In the genomic region with DNA sequence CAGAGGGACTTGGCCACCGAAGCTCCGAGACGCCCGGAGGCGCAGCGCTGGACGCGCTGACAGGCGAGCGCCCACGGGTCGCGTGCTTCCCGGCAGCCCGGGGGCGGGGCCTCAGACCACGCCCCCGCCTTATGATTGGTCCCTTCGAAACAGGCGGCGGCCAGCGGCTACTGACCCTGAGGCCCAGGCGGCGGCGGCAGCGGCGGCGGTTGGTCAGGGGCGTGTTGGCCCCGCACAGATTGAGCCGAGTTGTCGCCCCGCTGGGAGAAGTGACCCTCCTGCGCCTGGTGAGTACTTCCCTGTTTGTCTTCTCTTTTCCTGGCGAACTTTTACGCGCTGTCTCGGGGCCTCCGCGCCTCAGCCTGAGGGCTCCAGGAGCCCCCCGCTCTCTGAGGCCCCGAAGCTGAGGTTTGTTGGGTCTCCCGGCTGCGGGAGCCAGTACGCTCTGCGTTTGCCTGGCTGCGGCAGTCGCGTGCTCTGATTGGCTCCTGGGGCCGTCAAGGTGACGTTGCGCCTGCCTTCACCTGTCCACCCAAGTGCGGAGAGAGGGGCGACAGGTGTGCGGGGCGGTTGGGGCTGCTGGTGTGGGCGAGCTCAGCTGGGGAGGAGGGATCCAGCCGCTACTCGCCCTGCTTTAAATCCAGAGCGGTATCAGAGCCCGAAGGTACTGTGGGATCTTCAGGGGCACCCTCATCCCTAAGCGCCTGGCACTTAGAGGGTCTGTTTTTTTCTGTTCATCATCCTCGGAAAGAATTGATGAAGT, we compare ENCODE assay signal across 1 cellular context.
A peak's percentile ranks its signal among the peaks of the same experiment; 100 is the strongest.
TF ChIP-seq lines count a peak whose summit lies in the region.

A gene (plus strand): TSS at position 186 of the 763 bp plus-strand sequence. CDS start 21,221 bp downstream, outside the sequence.

TF ChIP-seq in SK-N-SH, 30 proteins besides CTCF, POLR2A, EP300 and RAD21:
- TF ChIP-seq RFX5 (IDR thresholded peaks at IDR 0.05; ENCODE audit: low read length) (no peak), ELF1 (IDR thresholded peaks at IDR 0.05) (no peak), TCF12 (IDR thresholded peaks at IDR 0.05) (no peak), FOXM1 (IDR thresholded peaks at IDR 0.05; ENCODE audit: low read depth) (peak; percentile 97), POLR2AphosphoS5 (IDR thresholded peaks at IDR 0.05; ENCODE audit: low read depth, low read length) (peak; percentile 67; the same call in 1 of the 2 replicates), EZH2phosphoT487 (IDR thresholded peaks at IDR 0.05; ENCODE audit: borderline replicate concordance, low read depth) (no peak), TAF1 (IDR thresholded peaks at IDR 0.05; ENCODE audit: borderline replicate concordance, low read depth, low read length) (peak; percentile 51; the same call in 1 of the 2 replicates), CHD2 (IDR thresholded peaks at IDR 0.05; ENCODE audit: low read length, partially characterized antibody) (peak; percentile 40), NFIC (IDR thresholded peaks at IDR 0.05; ENCODE audit: borderline replicate concordance) (no peak), JUND (IDR thresholded peaks at IDR 0.05) (no peak), RCOR1 (IDR thresholded peaks at IDR 0.05; ENCODE audit: low read length) (0 out of 2 replicates have a peak, but pooled peaks have one; percentile 16), SIN3A (IDR thresholded peaks at IDR 0.05; ENCODE audit: borderline replicate concordance, low read depth, low read length) (peak; percentile 91; the same call in 1 of the 2 replicates), RXRA (IDR thresholded peaks at IDR 0.05; ENCODE audit: borderline replicate concordance, low read depth) (no peak), GATA2 (CRISPR knock-in tag; IDR thresholded peaks at IDR 0.05) (no peak), GABPA (IDR thresholded peaks at IDR 0.05; ENCODE audit: low read depth) (no peak), SMC3 (IDR thresholded peaks at IDR 0.05; ENCODE audit: low read depth, low read length) (no peak), MXI1 (IDR thresholded peaks at IDR 0.05; ENCODE audit: low read depth, low read length) (peak; percentile 94), NRF1 (IDR thresholded peaks at IDR 0.05; ENCODE audit: low read depth, low read length) (no peak), FOSL2 (IDR thresholded peaks at IDR 0.05; ENCODE audit: borderline replicate concordance, low read depth) (no peak), YY1 (IDR thresholded peaks at IDR 0.05; ENCODE audit: low read depth) (no peak), MEF2A (IDR thresholded peaks at IDR 0.05; ENCODE audit: borderline replicate concordance, low read depth) (no peak), FOXJ3 (CRISPR knock-in tag; IDR thresholded peaks at IDR 0.05) (no peak), TEAD4 (IDR thresholded peaks at IDR 0.05; ENCODE audit: borderline replicate concordance, insufficient read depth) (0 out of 2 replicates have a peak, but pooled peaks have one; percentile 13)
- TF ChIP-seq, protein P1, sequence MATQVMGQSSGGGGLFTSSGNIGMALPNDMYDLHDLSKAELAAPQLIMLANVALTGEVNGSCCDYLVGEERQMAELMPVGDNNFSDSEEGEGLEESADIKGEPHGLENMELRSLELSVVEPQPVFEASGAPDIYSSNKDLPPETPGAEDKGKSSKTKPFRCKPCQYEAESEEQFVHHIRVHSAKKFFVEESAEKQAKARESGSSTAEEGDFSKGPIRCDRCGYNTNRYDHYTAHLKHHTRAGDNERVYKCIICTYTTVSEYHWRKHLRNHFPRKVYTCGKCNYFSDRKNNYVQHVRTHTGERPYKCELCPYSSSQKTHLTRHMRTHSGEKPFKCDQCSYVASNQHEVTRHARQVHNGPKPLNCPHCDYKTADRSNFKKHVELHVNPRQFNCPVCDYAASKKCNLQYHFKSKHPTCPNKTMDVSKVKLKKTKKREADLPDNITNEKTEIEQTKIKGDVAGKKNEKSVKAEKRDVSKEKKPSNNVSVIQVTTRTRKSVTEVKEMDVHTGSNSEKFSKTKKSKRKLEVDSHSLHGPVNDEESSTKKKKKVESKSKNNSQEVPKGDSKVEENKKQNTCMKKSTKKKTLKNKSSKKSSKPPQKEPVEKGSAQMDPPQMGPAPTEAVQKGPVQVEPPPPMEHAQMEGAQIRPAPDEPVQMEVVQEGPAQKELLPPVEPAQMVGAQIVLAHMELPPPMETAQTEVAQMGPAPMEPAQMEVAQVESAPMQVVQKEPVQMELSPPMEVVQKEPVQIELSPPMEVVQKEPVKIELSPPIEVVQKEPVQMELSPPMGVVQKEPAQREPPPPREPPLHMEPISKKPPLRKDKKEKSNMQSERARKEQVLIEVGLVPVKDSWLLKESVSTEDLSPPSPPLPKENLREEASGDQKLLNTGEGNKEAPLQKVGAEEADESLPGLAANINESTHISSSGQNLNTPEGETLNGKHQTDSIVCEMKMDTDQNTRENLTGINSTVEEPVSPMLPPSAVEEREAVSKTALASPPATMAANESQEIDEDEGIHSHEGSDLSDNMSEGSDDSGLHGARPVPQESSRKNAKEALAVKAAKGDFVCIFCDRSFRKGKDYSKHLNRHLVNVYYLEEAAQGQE (IDR thresholded peaks at IDR 0.05; ENCODE audit: low read depth, low read length), result no peak
- TF ChIP-seq, protein P2, sequence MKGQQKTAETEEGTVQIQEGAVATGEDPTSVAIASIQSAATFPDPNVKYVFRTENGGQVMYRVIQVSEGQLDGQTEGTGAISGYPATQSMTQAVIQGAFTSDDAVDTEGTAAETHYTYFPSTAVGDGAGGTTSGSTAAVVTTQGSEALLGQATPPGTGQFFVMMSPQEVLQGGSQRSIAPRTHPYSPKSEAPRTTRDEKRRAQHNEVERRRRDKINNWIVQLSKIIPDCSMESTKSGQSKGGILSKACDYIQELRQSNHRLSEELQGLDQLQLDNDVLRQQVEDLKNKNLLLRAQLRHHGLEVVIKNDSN (IDR thresholded peaks at IDR 0.05; ENCODE audit: borderline replicate concordance, low read depth), result 0 out of 2 replicates have a peak, but pooled peaks have one; percentile 42
- TF ChIP-seq, protein P3, sequence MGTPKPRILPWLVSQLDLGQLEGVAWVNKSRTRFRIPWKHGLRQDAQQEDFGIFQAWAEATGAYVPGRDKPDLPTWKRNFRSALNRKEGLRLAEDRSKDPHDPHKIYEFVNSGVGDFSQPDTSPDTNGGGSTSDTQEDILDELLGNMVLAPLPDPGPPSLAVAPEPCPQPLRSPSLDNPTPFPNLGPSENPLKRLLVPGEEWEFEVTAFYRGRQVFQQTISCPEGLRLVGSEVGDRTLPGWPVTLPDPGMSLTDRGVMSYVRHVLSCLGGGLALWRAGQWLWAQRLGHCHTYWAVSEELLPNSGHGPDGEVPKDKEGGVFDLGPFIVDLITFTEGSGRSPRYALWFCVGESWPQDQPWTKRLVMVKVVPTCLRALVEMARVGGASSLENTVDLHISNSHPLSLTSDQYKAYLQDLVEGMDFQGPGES (IDR thresholded peaks at IDR 0.05; ENCODE audit: low read depth, low read length), result no peak; the same call in 1 of the 2 replicates
- TF ChIP-seq, protein P4, sequence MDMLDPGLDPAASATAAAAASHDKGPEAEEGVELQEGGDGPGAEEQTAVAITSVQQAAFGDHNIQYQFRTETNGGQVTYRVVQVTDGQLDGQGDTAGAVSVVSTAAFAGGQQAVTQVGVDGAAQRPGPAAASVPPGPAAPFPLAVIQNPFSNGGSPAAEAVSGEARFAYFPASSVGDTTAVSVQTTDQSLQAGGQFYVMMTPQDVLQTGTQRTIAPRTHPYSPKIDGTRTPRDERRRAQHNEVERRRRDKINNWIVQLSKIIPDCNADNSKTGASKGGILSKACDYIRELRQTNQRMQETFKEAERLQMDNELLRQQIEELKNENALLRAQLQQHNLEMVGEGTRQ (IDR thresholded peaks at IDR 0.05; ENCODE audit: borderline replicate concordance, low read depth, low read length), result no peak
- TF ChIP-seq, protein P5, sequence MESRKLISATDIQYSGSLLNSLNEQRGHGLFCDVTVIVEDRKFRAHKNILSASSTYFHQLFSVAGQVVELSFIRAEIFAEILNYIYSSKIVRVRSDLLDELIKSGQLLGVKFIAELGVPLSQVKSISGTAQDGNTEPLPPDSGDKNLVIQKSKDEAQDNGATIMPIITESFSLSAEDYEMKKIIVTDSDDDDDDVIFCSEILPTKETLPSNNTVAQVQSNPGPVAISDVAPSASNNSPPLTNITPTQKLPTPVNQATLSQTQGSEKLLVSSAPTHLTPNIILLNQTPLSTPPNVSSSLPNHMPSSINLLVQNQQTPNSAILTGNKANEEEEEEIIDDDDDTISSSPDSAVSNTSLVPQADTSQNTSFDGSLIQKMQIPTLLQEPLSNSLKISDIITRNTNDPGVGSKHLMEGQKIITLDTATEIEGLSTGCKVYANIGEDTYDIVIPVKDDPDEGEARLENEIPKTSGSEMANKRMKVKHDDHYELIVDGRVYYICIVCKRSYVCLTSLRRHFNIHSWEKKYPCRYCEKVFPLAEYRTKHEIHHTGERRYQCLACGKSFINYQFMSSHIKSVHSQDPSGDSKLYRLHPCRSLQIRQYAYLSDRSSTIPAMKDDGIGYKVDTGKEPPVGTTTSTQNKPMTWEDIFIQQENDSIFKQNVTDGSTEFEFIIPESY (IDR thresholded peaks at IDR 0.05; ENCODE audit: borderline replicate concordance, low read depth), result no peak
- TF ChIP-seq, protein P6, sequence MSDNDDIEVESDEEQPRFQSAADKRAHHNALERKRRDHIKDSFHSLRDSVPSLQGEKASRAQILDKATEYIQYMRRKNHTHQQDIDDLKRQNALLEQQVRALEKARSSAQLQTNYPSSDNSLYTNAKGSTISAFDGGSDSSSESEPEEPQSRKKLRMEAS (IDR thresholded peaks at IDR 0.05; ENCODE audit: low read depth), result peak; percentile 93
- TF ChIP-seq, protein P7, sequence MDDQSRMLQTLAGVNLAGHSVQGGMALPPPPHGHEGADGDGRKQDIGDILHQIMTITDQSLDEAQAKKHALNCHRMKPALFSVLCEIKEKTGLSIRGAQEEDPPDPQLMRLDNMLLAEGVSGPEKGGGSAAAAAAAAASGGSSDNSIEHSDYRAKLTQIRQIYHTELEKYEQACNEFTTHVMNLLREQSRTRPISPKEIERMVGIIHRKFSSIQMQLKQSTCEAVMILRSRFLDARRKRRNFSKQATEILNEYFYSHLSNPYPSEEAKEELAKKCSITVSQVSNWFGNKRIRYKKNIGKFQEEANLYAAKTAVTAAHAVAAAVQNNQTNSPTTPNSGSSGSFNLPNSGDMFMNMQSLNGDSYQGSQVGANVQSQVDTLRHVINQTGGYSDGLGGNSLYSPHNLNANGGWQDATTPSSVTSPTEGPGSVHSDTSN (IDR thresholded peaks at IDR 0.05), result peak; percentile 90
